In the genomic region with DNA sequence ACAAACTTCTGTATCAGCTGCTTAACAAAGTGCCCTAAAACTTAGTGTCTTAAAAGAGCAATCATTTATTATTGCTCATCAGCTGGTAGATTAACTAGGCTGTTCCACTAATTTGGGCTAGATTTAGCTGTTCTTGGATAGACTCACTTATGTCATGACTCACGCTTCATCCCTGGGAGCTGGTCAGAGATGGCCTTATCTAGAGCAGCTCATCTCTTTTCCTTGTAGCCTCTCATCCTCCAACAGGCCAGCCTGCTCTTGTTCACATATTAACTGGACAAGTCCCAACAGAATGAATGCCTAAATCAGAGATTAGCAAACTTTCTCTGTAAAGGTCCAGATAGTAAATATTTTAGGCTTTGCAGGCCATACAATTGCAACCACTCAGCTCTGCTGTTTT, we compare ENCODE assay signal across 19 cellular contexts.
DNase-seq lines count a peak whose midpoint lies in the region; ATAC-seq and TF ChIP-seq lines count a peak whose summit lies in the region.
"Had no signal": no experiment of that assay in that cellular context is flagged by ENCODE, and none has a peak within 500 bp of the region (broad histone marks: within the 10 kb centered on the region; RNA-seq: fewer than 3 reads in every experiment).

No MANE protein-coding gene starts in this region.

- TF ChIP-seq CTCF in mammary epithelial cell (conservative IDR thresholded peaks at IDR 0.05 in 1 of 2, IDR thresholded peaks at IDR 0.05 in 1 of 2; ENCODE audit: extremely low read depth in 1 of 2, insufficient read depth in 1 of 2, low read depth in 1 of 2, low read length in 2 of 2): no peak
- no peak for TF ChIP-seq CTCF in MCF 10A (IDR thresholded peaks at IDR 0.05; ENCODE audit: unreplicated experiment)
- TF ChIP-seq CTCF in epithelial cell of esophagus (IDR thresholded peaks at IDR 0.05; ENCODE audit: insufficient read depth, low read depth, low read length, missing control alignments): no peak

- in situ Hi-C loops in mammary epithelial cell (cut with MboI; ENCODE audit: low sequenced_read_pairs in 2 of 2): no loop called here

- H3K4me1 Mint-ChIP-seq in MCF 10A (ENCODE audit: insufficient read depth, unreplicated experiment): no peaks in the 10 kb centered on the region

- POLR2A ChIA-PET in MCF 10A (lab: Yijun Ruan, JAX): no interaction called here

- BruUV-seq in mammary epithelial cell (replicated peaks; lab: Mats Ljungman, UMichigan): no TSS peak
- BruUV-seq in MCF 10A (replicated peaks; lab: Mats Ljungman, UMichigan): no TSS peak

- H3K27me3 ChIP-seq in mammary epithelial cell (ENCODE audit: insufficient read depth, low read length): no peaks in the 10 kb centered on the region

- no peak overlapping the region for H3K27ac Mint-ChIP-seq in MCF 10A (ENCODE audit: low read depth, unreplicated experiment)
- H3K27ac Mint-ChIP-seq: CD4-positive, alpha-beta memory T cell had no signal

- H3K9ac ChIP-seq in mammary epithelial cell (ENCODE audit: insufficient read depth, low read length): no peak overlapping the region

- H3K9me3 ChIP-seq in mammary epithelial cell (replicated peaks; ENCODE audit: insufficient read depth, low read length): no peaks in the 10 kb centered on the region

- no peak overlapping the region for H3K4me3 Mint-ChIP-seq in MCF 10A (ENCODE audit: unreplicated experiment)
- H3K4me3 Mint-ChIP-seq: CD4-positive, alpha-beta memory T cell had no signal

- no peak overlapping the region for H3K4me2 ChIP-seq in mammary epithelial cell (ENCODE audit: insufficient read depth, low read depth, low read length)
- H3K4me2 ChIP-seq: PC-9 had no signal

- H3K27me3 Mint-ChIP-seq in MCF 10A (ENCODE audit: insufficient read depth, unreplicated experiment): peaks cover 34% of the 10 kb centered on the region

- H3K36me3 ChIP-seq in mammary epithelial cell (ENCODE audit: insufficient read depth, low read length): no peaks in the 10 kb centered on the region

- H4K20me1 ChIP-seq in mammary epithelial cell (ENCODE audit: insufficient read depth, low read length): no peaks in the 10 kb centered on the region

- CTCF ChIA-PET in mammary epithelial cell (lab: Charles Lee; ENCODE audit: low non-redundant PET) (no interaction called here), MCF 10A (lab: Yijun Ruan, JAX) (no interaction called here)

- H3K9me3 Mint-ChIP-seq in MCF 10A (ENCODE audit: unreplicated experiment): no peaks in the 10 kb centered on the region
- H3K9me3 Mint-ChIP-seq: CD4-positive, alpha-beta memory T cell had no signal

- no peaks in the 10 kb centered on the region for H3K79me2 ChIP-seq in mammary epithelial cell (ENCODE audit: insufficient read depth, low read length)

- H3K4me1 ChIP-seq in mammary epithelial cell (ENCODE audit: insufficient read depth, low read length): no peaks in the 10 kb centered on the region

- 0% methylated on average over 1 of the region's 1 CpG for WGBS in mammary epithelial cell (ENCODE audit: low coverage, missing lambda C conversion rate)

- DNase-seq in mammary epithelial cell: peak; percentile 16
- no peak for DNase-seq in MCF 10A (ENCODE audit: unreplicated experiment)
- DNase-seq in M059J (ENCODE audit: low read depth): peak; percentile 20
- DNase-seq in epithelial cell of esophagus (ENCODE audit: low read depth): peak; percentile 10
- DNase-seq: 8988T; Calu3; CD4-positive, alpha-beta memory T cell; DND-41; NCI-H1092; NCI-H146; NCI-H2081; NCI-H524; PC-9 had no signal

- intact Hi-C loops in mammary epithelial cell (cut with micrococcal nuclease): no loop called here
- intact Hi-C loops in MCF 10A (cut with micrococcal nuclease): no loop called here

- H3K4me3 ChIP-seq in mammary epithelial cell (replicated peaks in 1 of 3; ENCODE audit: insufficient read depth in 1 of 3, low read depth in 2 of 3, low read length in 3 of 3): no peak overlapping the region
- no peak overlapping the region for H3K4me3 ChIP-seq in epithelial cell of esophagus (ENCODE audit: low read length)
- H3K4me3 ChIP-seq: PC-9 had no signal

- no peak overlapping the region for H3K27ac ChIP-seq in mammary epithelial cell (ENCODE audit: insufficient read depth, low read depth, low read length)
- H3K27ac ChIP-seq: PC-9 had no signal

- H3K36me3 Mint-ChIP-seq in MCF 10A (ENCODE audit: insufficient read depth, unreplicated experiment): no peaks in the 10 kb centered on the region
- H3K36me3 Mint-ChIP-seq: CD4-positive, alpha-beta memory T cell had no signal

- ATAC-seq in GM21447 (IDR thresholded peaks at IDR 0.05; ENCODE audit: unreplicated experiment) (no peak), HG02623 (IDR thresholded peaks at IDR 0.05; ENCODE audit: unreplicated experiment) (no peak), GM18520 (IDR thresholded peaks at IDR 0.05; ENCODE audit: unreplicated experiment) (no peak), GM18868 (IDR thresholded peaks at IDR 0.05; ENCODE audit: unreplicated experiment) (no peak)
- ATAC-seq: HCT116, Right ventricle myocardium inferior had no signal

- no peak overlapping the region for H2AFZ ChIP-seq in mammary epithelial cell (ENCODE audit: low read depth, low read length)
- H2AFZ ChIP-seq: PC-9 had no signal

- dilution Hi-C loops in mammary epithelial cell (cut with HindIII; ENCODE audit: low sequenced_read_pairs): no loop called here
